Comparison of ENCODE assay signal across 13 cellular contexts in genomic region chr7:84022686-84023308, GRCh38.
DNase-seq lines count a peak whose midpoint lies in the region; TF ChIP-seq lines count a peak whose summit lies in the region.
"Had no signal": no experiment of that assay in that cellular context is flagged by ENCODE, and none has a peak within 500 bp of the region (broad histone marks: within the 10 kb centered on the region; RNA-seq: fewer than 3 reads in every experiment).

No MANE protein-coding gene starts in this region.

- H3K36me3 ChIP-seq in CD8-positive, alpha-beta memory T cell (ENCODE audit: insufficient read depth, low read length), result no peaks in the 10 kb centered on the region

- no peak for TF ChIP-seq CTCF in GM10248 (IDR thresholded peaks at IDR 0.05; ENCODE audit: control extremely low read depth, extremely low read depth, low read depth, missing control alignments)

- H3K9me3 Mint-ChIP-seq in CD8-positive, alpha-beta memory T cell, result peaks cover 2 to 13% (median 3%) of the 10 kb centered on the region in 5 donors

- intact Hi-C loops in posterior cingulate gyrus (cut with DNase I), result no loop called here

- H3K4me3 Mint-ChIP-seq in CD8-positive, alpha-beta memory T cell, result no peak overlapping the region
- H3K4me3 Mint-ChIP-seq: natural killer cell had no signal

- no peaks in the 10 kb centered on the region for H3K4me1 ChIP-seq in CD8-positive, alpha-beta memory T cell (ENCODE audit: insufficient read depth, low read length)

- no peak overlapping the region for H3K4me3 ChIP-seq in CD8-positive, alpha-beta memory T cell (ENCODE audit: low read length)

- CTCF ChIA-PET in GM10248 (lab: Yijun Ruan, JAX), result interaction anchor here (1.2 kb wide), 1 partner anchor 17 kb away, joined by 3 read pairs; no protein-coding TSS in a partner anchor
- CTCF ChIA-PET in CD8-positive, alpha-beta memory T cell (lab: Charles Lee), result no interaction called here

- no peaks in the 10 kb centered on the region for H3K27me3 Mint-ChIP-seq in CD8-positive, alpha-beta memory T cell

- DNase-seq in DMS79 (lab: John Stamatoyannopoulos, UW) (peak; percentile 77), NCI-H187 treated with DMSO at 0.1 percent for 48 hours (lab: John Stamatoyannopoulos, UW) (peak; percentile 75), SHP77 treated with DMSO at 0.1 percent for 48 hours (lab: John Stamatoyannopoulos, UW) (peak; percentile 92), left kidney (ENCODE audit: low read depth, low spot score) (peak; percentile 10), posterior cingulate gyrus (no peak), GM10248 (ENCODE audit: extremely low spot score) (no peak), inferior parietal cortex (ENCODE audit: extremely low spot score) (no peak)
- no peak for DNase-seq in CD8-positive, alpha-beta memory T cell
- DNase-seq: activated CD4-positive, CD25-positive, alpha-beta regulatory T cell treated with anti-CD3 and anti-CD28 coated beads, Interleukin-2, amount 50 U/mL, for 72 hours; activated naive CD4-positive, alpha-beta T cell; effector memory CD4-positive, alpha-beta T cell; hippocampal formation; natural killer cell had no signal

- POLR2A ChIA-PET in GM10248 (lab: Yijun Ruan, JAX), result no interaction called here
- POLR2A ChIA-PET in CD8-positive, alpha-beta memory T cell (lab: Charles Lee), result no interaction called here

- H3K27ac Mint-ChIP-seq in CD8-positive, alpha-beta memory T cell, result no peak overlapping the region
- H3K27ac Mint-ChIP-seq: natural killer cell had no signal

- H3K27ac ChIP-seq in CD8-positive, alpha-beta memory T cell (ENCODE audit: low read depth, low read length), result no peak overlapping the region

- H3K4me1 Mint-ChIP-seq in CD8-positive, alpha-beta memory T cell, result no peaks in the 10 kb centered on the region
- H3K4me1 Mint-ChIP-seq: natural killer cell had no signal

- H3K36me3 Mint-ChIP-seq in CD8-positive, alpha-beta memory T cell, result no peaks in the 10 kb centered on the region
- H3K36me3 Mint-ChIP-seq: natural killer cell had no signal

- H3K27me3 ChIP-seq in CD8-positive, alpha-beta memory T cell (ENCODE audit: insufficient read depth, low read length, poor library complexity, severe bottlenecking), result no peaks in the 10 kb centered on the region

- no peaks in the 10 kb centered on the region for H3K9me3 ChIP-seq in CD8-positive, alpha-beta memory T cell (ENCODE audit: low read length)

Comparison
In these comparisons a context has a peak if more than half of its experiments do, and no peak if none do; other contexts are left out.
1. DNase-seq: peak in DMS79 (single experiment), NCI-H187 treated with DMSO at 0.1 percent for 48 hours (single experiment), SHP77 treated with DMSO at 0.1 percent for 48 hours (single experiment) and left kidney (single experiment); none in posterior cingulate gyrus (0 of 10), GM10248 (single experiment), CD8-positive, alpha-beta memory T cell (0 of 5) and inferior parietal cortex (single experiment).